Comparison of ENCODE assay signal across 11 cellular contexts in genomic region chr22:40237788-40238424, GRCh38.
A peak's percentile ranks its signal among the peaks of the same experiment; 100 is the strongest.
DNase-seq lines count a peak whose midpoint lies in the region; ATAC-seq and TF ChIP-seq lines count a peak whose summit lies in the region.
"Had no signal": no experiment of that assay in that cellular context is flagged by ENCODE, and none has a peak within 500 bp of the region (broad histone marks: within the 10 kb centered on the region; RNA-seq: fewer than 3 reads in every experiment).

No MANE protein-coding gene starts in this region.

- H3K4me1 ChIP-seq in CD4-positive, alpha-beta memory T cell (ENCODE audit: insufficient read depth, low read length) = peaks cover 78% of the 10 kb centered on the region
- peaks cover 25% of the 10 kb centered on the region for H3K4me1 ChIP-seq in GM23248 (ENCODE audit: insufficient read depth)
- peaks cover 44% of the 10 kb centered on the region for H3K4me1 ChIP-seq in neural progenitor cell

- H4K20me1 ChIP-seq in GM23248 (ENCODE audit: insufficient read depth) = peaks cover 9% of the 10 kb centered on the region
- peaks cover 98% of the 10 kb centered on the region for H4K20me1 ChIP-seq in neural progenitor cell (ENCODE audit: low read depth)

- H3F3A ChIP-seq in GM23248 (ENCODE audit: insufficient read depth) (peaks cover 28% of the 10 kb centered on the region), neural progenitor cell (ENCODE audit: low read depth) (peaks cover 14% of the 10 kb centered on the region)

- in situ Hi-C loops in GM23248 (cut with MboI) = no loop called here

- CTCF ChIA-PET in CD4-positive, alpha-beta memory T cell (lab: Charles Lee; ENCODE audit: partially characterized antibody) = interaction anchor here (0.8 kb wide), 1 partner anchor 11 kb away, joined by 3 read pairs; no protein-coding TSS in a partner anchor

- no peak for DNase-seq in CD4-positive, alpha-beta memory T cell
- DNase-seq in GM23248 (peak; percentile 30), naive B cell (no peak), HPDE6-E6E7 (ENCODE audit: extremely low spot score) (no peak), neural progenitor cell (ENCODE audit: low spot score) (no peak), C1 segment of cervical spinal cord (lab: John Stamatoyannopoulos, UW) (no peak)
- peak; percentile 32 for DNase-seq in activated naive CD8-positive, alpha-beta T cell treated with anti-CD3 and anti-CD28 coated beads for 36 hours
- DNase-seq in activated CD4-positive, CD25-positive, alpha-beta regulatory T cell (lab: John Stamatoyannopoulos, UW) = no peak
- DNase-seq: NCI-H1694 treated with DMSO at 0.1 percent for 48 hours, trophoblast cell had no signal

- POLR2A ChIA-PET in CD4-positive, alpha-beta memory T cell (lab: Charles Lee; ENCODE audit: partially characterized antibody) = interaction anchor here (1.5 kb wide), 1 partner anchor 11 kb away, joined by 3 read pairs; no protein-coding TSS in a partner anchor

- no peak overlapping the region for H3K4me2 ChIP-seq in GM23248 (ENCODE audit: unreplicated experiment)
- no peak overlapping the region for H3K4me2 ChIP-seq in neural progenitor cell

- peak overlapping the region in 7 of 8 donors; percentile 3 to 80 (median 53) for H3K4me3 Mint-ChIP-seq in CD4-positive, alpha-beta memory T cell
- no peak overlapping the region for H3K4me3 Mint-ChIP-seq in activated naive CD8-positive, alpha-beta T cell treated with anti-CD3 and anti-CD28 coated beads for 36 hours
- H3K4me3 Mint-ChIP-seq in naive B cell = peak overlapping the region in 1 of 8 donors; percentile 5
- no peak overlapping the region for H3K4me3 Mint-ChIP-seq in neural progenitor cell

- 65 to 67% methylated on average over 13 of the region's 13 CpGs for WGBS in GM23248 (ENCODE audit: low coverage in 1 of 2, low lambda C conversion rate in 2 of 2, missing lambda C conversion rate in 2 of 2), 2 experiments

- no peak for TF ChIP-seq CTCF in neural progenitor cell (IDR thresholded peaks at IDR 0.05)

- H3K36me3 Mint-ChIP-seq in CD4-positive, alpha-beta memory T cell = peaks cover 18 to 21% of the 10 kb centered on the region in 2 donors
- peaks cover 24% of the 10 kb centered on the region for H3K36me3 Mint-ChIP-seq in activated naive CD8-positive, alpha-beta T cell treated with anti-CD3 and anti-CD28 coated beads for 36 hours
- H3K36me3 Mint-ChIP-seq in naive B cell (no peaks in the 10 kb centered on the region), neural progenitor cell (peaks cover 8% of the 10 kb centered on the region)

- H3K9me3 ChIP-seq in CD4-positive, alpha-beta memory T cell (ENCODE audit: control insufficient read depth in 1 of 2, low read length in 2 of 2) = no peaks in the 10 kb centered on the region
- H3K9me3 ChIP-seq in GM23248 (ENCODE audit: low read depth) (no peaks in the 10 kb centered on the region), neural progenitor cell (ENCODE audit: low read depth) (no peaks in the 10 kb centered on the region)

- H3K4me1 Mint-ChIP-seq in CD4-positive, alpha-beta memory T cell = peaks cover 57 to 88% (median 75%) of the 10 kb centered on the region in 4 donors
- H3K4me1 Mint-ChIP-seq in activated naive CD8-positive, alpha-beta T cell treated with anti-CD3 and anti-CD28 coated beads for 36 hours = peaks cover 68% of the 10 kb centered on the region
- H3K4me1 Mint-ChIP-seq in naive B cell = peaks cover 51 to 85% (median 83%) of the 10 kb centered on the region in 3 donors
- H3K4me1 Mint-ChIP-seq in neural progenitor cell = peaks cover 43% of the 10 kb centered on the region

- peak overlapping the region; percentile 87 to 93 (median 90) for H3K27ac Mint-ChIP-seq in CD4-positive, alpha-beta memory T cell
- peak overlapping the region; percentile 69 for H3K27ac Mint-ChIP-seq in activated naive CD8-positive, alpha-beta T cell treated with anti-CD3 and anti-CD28 coated beads for 36 hours
- H3K27ac Mint-ChIP-seq in naive B cell (peak overlapping the region in 4 of 6 donors; percentile 78 to 91 (median 82)), neural progenitor cell (no peak overlapping the region)

- peak overlapping the region; percentile 10 for H3K27ac ChIP-seq in CD4-positive, alpha-beta memory T cell (ENCODE audit: low read depth, low read length)
- H3K27ac ChIP-seq in GM23248 = peak overlapping the region; percentile 96; the same call in 1 of the 2 replicates
- no peak overlapping the region for H3K27ac ChIP-seq in neural progenitor cell

- no peaks in the 10 kb centered on the region for H3K27me3 Mint-ChIP-seq in CD4-positive, alpha-beta memory T cell
- H3K27me3 Mint-ChIP-seq in activated naive CD8-positive, alpha-beta T cell treated with anti-CD3 and anti-CD28 coated beads for 36 hours = no peaks in the 10 kb centered on the region
- no peaks in the 10 kb centered on the region for H3K27me3 Mint-ChIP-seq in naive B cell
- peaks cover 8% of the 10 kb centered on the region for H3K27me3 Mint-ChIP-seq in neural progenitor cell (ENCODE audit: insufficient read depth, low read depth)

- H3K9ac ChIP-seq in GM23248 (peak overlapping the region; percentile 72; the same call in 1 of the 2 replicates), neural progenitor cell (no peak overlapping the region)

- no peaks in the 10 kb centered on the region for H3K9me2 ChIP-seq in GM23248 (ENCODE audit: insufficient read depth)

- no peaks in the 10 kb centered on the region for H3K27me3 ChIP-seq in CD4-positive, alpha-beta memory T cell (ENCODE audit: insufficient read depth, low read length)
- H3K27me3 ChIP-seq in GM23248 (replicated peaks; ENCODE audit: insufficient read depth) (no peaks in the 10 kb centered on the region), neural progenitor cell (no peaks in the 10 kb centered on the region)

- H3K79me2 ChIP-seq in GM23248 (ENCODE audit: insufficient read depth) (peaks cover 94% of the 10 kb centered on the region), neural progenitor cell (ENCODE audit: low read depth) (peaks cover 100% of the 10 kb centered on the region)

- no peak overlapping the region for H2AFZ ChIP-seq in GM23248
- H2AFZ ChIP-seq in neural progenitor cell (replicated peaks) = no peak overlapping the region

- no peak overlapping the region for H3K4me3 ChIP-seq in CD4-positive, alpha-beta memory T cell (ENCODE audit: low read length in 2 of 2)
- no peak overlapping the region for H3K4me3 ChIP-seq in GM23248
- no peak overlapping the region for H3K4me3 ChIP-seq in neural progenitor cell

- intact Hi-C loops in CD4-positive, alpha-beta memory T cell (cut with micrococcal nuclease) = no loop called here

- H3K9me3 Mint-ChIP-seq in CD4-positive, alpha-beta memory T cell = peaks cover 0 to 2% (median 0%) of the 10 kb centered on the region in 8 donors
- no peaks in the 10 kb centered on the region for H3K9me3 Mint-ChIP-seq in activated naive CD8-positive, alpha-beta T cell treated with anti-CD3 and anti-CD28 coated beads for 36 hours
- H3K9me3 Mint-ChIP-seq in naive B cell (no peaks in the 10 kb centered on the region), neural progenitor cell (no peaks in the 10 kb centered on the region)

- no peak for ATAC-seq in naive B cell (ENCODE audit: low read depth in 2 of 2)
- ATAC-seq: left lobe of liver had no signal

- no peaks in the 10 kb centered on the region for H3K36me3 ChIP-seq in CD4-positive, alpha-beta memory T cell (ENCODE audit: insufficient read depth, low read length)
- no peaks in the 10 kb centered on the region for H3K36me3 ChIP-seq in GM23248 (ENCODE audit: low read depth)
- H3K36me3 ChIP-seq in neural progenitor cell = no peaks in the 10 kb centered on the region

Comparison
In these comparisons a context has a peak if more than half of its experiments do, and no peak if none do; other contexts are left out.
1. DNase-seq: peak in GM23248 (single experiment) and activated naive CD8-positive, alpha-beta T cell treated with anti-CD3 and anti-CD28 coated beads for 36 hours (single experiment); none in CD4-positive, alpha-beta memory T cell (0 of 5), naive B cell (single experiment), HPDE6-E6E7 (single experiment), activated CD4-positive, CD25-positive, alpha-beta regulatory T cell (0 of 4), neural progenitor cell (single experiment) and C1 segment of cervical spinal cord (0 of 14).
2. H3K4me3 Mint-ChIP-seq: peak in CD4-positive, alpha-beta memory T cell (7 of 8); none in activated naive CD8-positive, alpha-beta T cell treated with anti-CD3 and anti-CD28 coated beads for 36 hours (single experiment) and neural progenitor cell (single experiment).